ENCODE assay signal across 10 cellular contexts in genomic region chr19:13014101-13014920, GRCh38. TPM values are rescaled to one million over a fixed set of nuclear protein-coding genes. Genes with fewer than 3 reads are reported as not detected.
A peak's percentile ranks its signal among the peaks of the same experiment; 100 is the strongest.
DNase-seq lines count a peak whose midpoint lies in the region; ATAC-seq and TF ChIP-seq lines count a peak whose summit lies in the region.
"Had no signal": no experiment of that assay in that cellular context is flagged by ENCODE, and none has a peak within 500 bp of the region (broad histone marks: within the 10 kb centered on the region; RNA-seq: fewer than 3 reads in every experiment).

No MANE protein-coding gene starts in this region.

- CTCF ChIA-PET in activated CD8-positive, alpha-beta T cell treated with anti-CD3 and anti-CD28 coated beads for 36 hours (lab: Charles Lee) = interaction anchor here (0.8 to 3.0 kb wide), 11 partner anchors 8 to 91 kb away, joined by 3 to 24 read pairs (median 12); no protein-coding TSS in a partner anchor

- DNase-seq in GM20000 (ENCODE audit: low spot score) (peak; percentile 27), head of caudate nucleus (peak in 38 of 42 donors; percentile 49 to 87 (median 71)), SHP77 treated with DMSO at 0.1 percent for 48 hours (lab: John Stamatoyannopoulos, UW) (no peak), DMS79 (lab: John Stamatoyannopoulos, UW) (no peak), NCI-H1694 (lab: John Stamatoyannopoulos, UW) (no peak)
- DNase-seq in activated CD8-positive, alpha-beta T cell treated with anti-CD3 and anti-CD28 coated beads for 36 hours = no peak
- DNase-seq: activated CD8-positive, alpha-beta memory T cell treated with anti-CD3 and anti-CD28 coated beads, Interleukin-2, amount 50 U/mL, for 48 hours; NCI-H146 had no signal

- H3K9me3 Mint-ChIP-seq in activated CD8-positive, alpha-beta T cell treated with anti-CD3 and anti-CD28 coated beads for 36 hours = no peaks in the 10 kb centered on the region

- ATAC-seq in activated CD8-positive, alpha-beta T cell treated with anti-CD3 and anti-CD28 coated beads for 36 hours = no peak
- no peak for ATAC-seq in HG02970 (IDR thresholded peaks at IDR 0.05; ENCODE audit: low FRiP score, unreplicated experiment)

- no peak overlapping the region for H3K27ac Mint-ChIP-seq in activated CD8-positive, alpha-beta T cell treated with anti-CD3 and anti-CD28 coated beads for 36 hours

- peaks cover 55% of the 10 kb centered on the region for H3K27me3 Mint-ChIP-seq in activated CD8-positive, alpha-beta T cell treated with anti-CD3 and anti-CD28 coated beads for 36 hours

- peaks cover 19% of the 10 kb centered on the region for H3K4me1 Mint-ChIP-seq in activated CD8-positive, alpha-beta T cell treated with anti-CD3 and anti-CD28 coated beads for 36 hours (ENCODE audit: low read depth)

- peaks cover 1% of the 10 kb centered on the region for H3K36me3 Mint-ChIP-seq in activated CD8-positive, alpha-beta T cell treated with anti-CD3 and anti-CD28 coated beads for 36 hours (ENCODE audit: low read depth)

- H3K4me3 ChIP-seq in skin epidermis = peak overlapping the region in 6 of 7 experiments; percentile 10 to 44 (median 20)

- peak overlapping the region; percentile 77 for H3K4me3 Mint-ChIP-seq in activated CD8-positive, alpha-beta T cell treated with anti-CD3 and anti-CD28 coated beads for 36 hours

- no peak for TF ChIP-seq CTCF in GM20000 (IDR thresholded peaks at IDR 0.05; ENCODE audit: extremely low read depth, missing control alignments)
- no peak for TF ChIP-seq CTCF in activated CD8-positive, alpha-beta T cell treated with anti-CD3 and anti-CD28 coated beads for 36 hours (IDR thresholded peaks at IDR 0.05)

- intact Hi-C loops in activated CD8-positive, alpha-beta T cell treated with anti-CD3 and anti-CD28 coated beads for 36 hours (cut with micrococcal nuclease) = no loop called here
- intact Hi-C loops in head of caudate nucleus (cut with DNase I) = no loop called here

- POLR2A ChIA-PET in activated CD8-positive, alpha-beta T cell treated with anti-CD3 and anti-CD28 coated beads for 36 hours (lab: Charles Lee) = interaction anchor here (1.3 to 1.7 kb wide), 3 partner anchors 8 to 14 kb away, joined by 3 to 8 read pairs (median 4); no protein-coding TSS in a partner anchor

- H3K27ac ChIP-seq in skin epidermis = peak overlapping the region in 20 of 21 experiments; percentile 52 to 97 (median 91)

RNA-seq across cellular contexts. Expression of gene NFIX, which starts 19.0 kb away (rescaled TPM):
- total RNA-seq in activated CD8-positive, alpha-beta T cell treated with anti-CD3 and anti-CD28 coated beads for 36 hours = 1 to 10 TPM; 4.7 to 5.0 TPM

RNA-seq across cellular contexts. Expression of gene DAND5, which starts 44.9 kb away (rescaled TPM):
- not detected for total RNA-seq in activated CD8-positive, alpha-beta T cell treated with anti-CD3 and anti-CD28 coated beads for 36 hours

RNA-seq across cellular contexts. Expression of gene GADD45GIP1, which starts 57.3 kb away (rescaled TPM):
- total RNA-seq in activated CD8-positive, alpha-beta T cell treated with anti-CD3 and anti-CD28 coated beads for 36 hours = 10 to 100 TPM; 32.6 to 36.0 TPM

Comparison
In these comparisons a context has a peak if more than half of its experiments do, and no peak if none do; other contexts are left out.
1. DNase-seq: peak in GM20000 (single experiment) and head of caudate nucleus (38 of 42); none in activated CD8-positive, alpha-beta T cell treated with anti-CD3 and anti-CD28 coated beads for 36 hours (single experiment), SHP77 treated with DMSO at 0.1 percent for 48 hours (single experiment), DMS79 (single experiment) and NCI-H1694 (single experiment).